23 cellular contexts compared by ENCODE assay signal in the genomic region with DNA sequence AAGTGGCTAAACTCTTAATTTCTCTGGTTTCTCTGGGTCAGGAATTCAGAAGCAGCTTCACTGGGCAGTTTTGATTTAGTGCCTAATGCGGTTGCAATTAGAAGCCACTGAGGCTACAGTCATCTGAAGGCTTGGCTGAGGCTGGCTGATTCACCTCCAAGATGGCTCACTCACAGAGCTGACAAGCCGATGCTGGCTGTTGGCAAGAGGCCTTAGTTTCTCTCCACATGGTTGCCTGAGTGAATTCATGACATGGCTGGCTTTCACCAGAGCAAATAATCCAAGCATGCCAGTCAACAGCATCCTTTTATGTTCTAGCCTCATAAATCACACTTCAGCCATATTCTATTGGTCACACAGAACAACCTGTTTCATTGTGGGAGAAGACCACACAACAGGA. TPM values are rescaled to one million over a fixed set of nuclear protein-coding genes. Genes with fewer than 3 reads are reported as not detected.
DNase-seq lines count a peak whose midpoint lies in the region; ATAC-seq and TF ChIP-seq lines count a peak whose summit lies in the region.
"Had no signal": no experiment of that assay in that cellular context is flagged by ENCODE, and none has a peak within 500 bp of the region (broad histone marks: within the 10 kb centered on the region; RNA-seq: fewer than 3 reads in every experiment).

No MANE protein-coding gene starts in this region.

- H3K4me1 ChIP-seq in esophagus squamous epithelium = peaks cover 11 to 50% (median 13%) of the 10 kb centered on the region in 3 donors

- H3K27me3 Mint-ChIP-seq in natural killer cell (ENCODE audit: low read depth in 2 of 2) = no peaks in the 10 kb centered on the region
- H3K27me3 Mint-ChIP-seq: naive B cell; stimulated activated naive CD8-positive, alpha-beta T cell treated with anti-CD3 and anti-CD28 coated beads, Interleukin-15, amount 100 ng/mL, for 72 hours; T-cell had no signal

- H3K36me3 ChIP-seq in esophagus squamous epithelium = peaks cover 0 to 36% (median 6%) of the 10 kb centered on the region in 3 donors

- no peak overlapping the region for H3K27ac Mint-ChIP-seq in natural killer cell
- H3K27ac Mint-ChIP-seq: stimulated activated naive CD8-positive, alpha-beta T cell treated with anti-CD3 and anti-CD28 coated beads, Interleukin-15, amount 100 ng/mL, for 72 hours; T-cell had no signal

- no peaks in the 10 kb centered on the region for H3K27me3 ChIP-seq in esophagus squamous epithelium
- H3K27me3 ChIP-seq: gastroesophageal sphincter had no signal

- H3K4me3 ChIP-seq in esophagus squamous epithelium = no peak overlapping the region
- H3K4me3 ChIP-seq: gastroesophageal sphincter had no signal

- peak overlapping the region; percentile 34 for H3K27ac ChIP-seq in RWPE1
- peak overlapping the region in 1 of 4 donors; percentile 5 for H3K27ac ChIP-seq in esophagus squamous epithelium
- H3K27ac ChIP-seq: 22Rv1, gastroesophageal sphincter had no signal

- no peak for TF ChIP-seq POLR2A in esophagus squamous epithelium (IDR thresholded peaks at IDR 0.05)

- peaks cover 16 to 22% of the 10 kb centered on the region in 2 donors for H3K4me1 Mint-ChIP-seq in natural killer cell

- 24 to 67% methylated on average over 2 of the region's 2 CpGs for WGBS in esophagus squamous epithelium, 2 donors

- DNase-seq in DMS53 (lab: John Stamatoyannopoulos, UW) (peak; percentile 17), DMS53 treated with DMSO at 0.1 percent for 48 hours (lab: John Stamatoyannopoulos, UW; ENCODE audit: unreplicated experiment) (no peak), RWPE1 (ENCODE audit: low spot score) (no peak), fibroblast of peridontal ligament (ENCODE audit: extremely low read depth) (peak; percentile 37), renal cortical epithelial cell (ENCODE audit: low read depth) (peak; percentile 92), natural killer cell (no peak), SW 1271 (lab: John Stamatoyannopoulos, UW) (no peak), esophagus squamous epithelium (lab: John Stamatoyannopoulos, UW) (no peak)
- DNase-seq: activated naive CD4-positive, alpha-beta T cell treated with Interleukin-2 at 50 U/mL for 16 hours; activated T-cell treated with anti-CD3 and anti-CD28 coated beads, Interleukin-2, amount 50 U/mL, for 48 hours; amniotic stem cell; Caco-2; H7; mesenchymal stem cell; naive B cell; NCI-H1694 treated with DMSO at 0.1 percent for 48 hours; NCI-H774; right cardiac atrium; SHP77 treated with DMSO at 0.1 percent for 48 hours; stimulated activated naive CD8-positive, alpha-beta T cell treated with anti-CD3 and anti-CD28 coated beads, Interleukin-15, amount 100 ng/mL, for 72 hours; T-cell had no signal

- no peak for TF ChIP-seq CTCF in RWPE1 (conservative IDR thresholded peaks at IDR 0.05; ENCODE audit: low read depth)
- TF ChIP-seq CTCF in natural killer cell (IDR thresholded peaks at IDR 0.05) = no peak
- TF ChIP-seq CTCF in esophagus squamous epithelium (IDR thresholded peaks at IDR 0.05) = no peak

- intact Hi-C loops in natural killer cell (cut with micrococcal nuclease) (no loop called here), esophagus squamous epithelium (cut with DNase I) (no loop called here)

- CTCF ChIA-PET in RWPE1 (lab: Yijun Ruan, JAX) = interaction anchor here (0.6 kb wide), 1 partner anchor 10 kb away, joined by 3 read pairs; no protein-coding TSS in a partner anchor

- H3K4me3 Mint-ChIP-seq in natural killer cell = no peak overlapping the region
- H3K4me3 Mint-ChIP-seq: stimulated activated naive CD8-positive, alpha-beta T cell treated with anti-CD3 and anti-CD28 coated beads, Interleukin-15, amount 100 ng/mL, for 72 hours; T-cell had no signal

- POLR2A ChIA-PET in RWPE1 (lab: Yijun Ruan, JAX; ENCODE audit: low non-redundant PET) = no interaction called here

- no peak for ATAC-seq in natural killer cell
- ATAC-seq: gastroesophageal sphincter; right cardiac atrium; stimulated activated naive CD8-positive, alpha-beta T cell treated with anti-CD3 and anti-CD28 coated beads, Interleukin-15, amount 100 ng/mL, for 72 hours; T-cell had no signal

- no peaks in the 10 kb centered on the region for H3K36me3 Mint-ChIP-seq in natural killer cell
- H3K36me3 Mint-ChIP-seq: naive B cell had no signal

- no peaks in the 10 kb centered on the region for H3K9me3 Mint-ChIP-seq in natural killer cell
- H3K9me3 Mint-ChIP-seq: naive B cell; stimulated activated naive CD8-positive, alpha-beta T cell treated with anti-CD3 and anti-CD28 coated beads, Interleukin-15, amount 100 ng/mL, for 72 hours; T-cell had no signal

- no peaks in the 10 kb centered on the region for H3K9me3 ChIP-seq in esophagus squamous epithelium
- H3K9me3 ChIP-seq: Caco-2, gastroesophageal sphincter had no signal

RNA-seq across cellular contexts. Expression of a gene that starts 2.8 kb away (rescaled TPM):
- total RNA-seq in renal cortical epithelial cell (59.7 and 75.5 TPM in 2 replicates), natural killer cell (10 to 100 TPM; 30.6 to 39.5 (median 30.8) TPM), esophagus squamous epithelium (10 to 100 TPM; 21.8 to 40.7 (median 32.2) TPM)

RNA-seq across cellular contexts. Expression of a gene that starts 42.5 kb away (rescaled TPM):
- total RNA-seq in renal cortical epithelial cell (1.4 and 12.2 TPM in 2 replicates), natural killer cell (1 to 10 TPM; 5.6 to 6.4 (median 5.6) TPM), esophagus squamous epithelium (10 to 100 TPM in 1 of 4 donors, 1 to 10 TPM in 3; 4.8 to 10.4 (median 9.0) TPM)

Comparison
In these comparisons a context has a peak if more than half of its experiments do, and no peak if none do; other contexts are left out.
1. DNase-seq: peak in DMS53 (single experiment), fibroblast of peridontal ligament (single experiment) and renal cortical epithelial cell (single experiment); none in DMS53 treated with DMSO at 0.1 percent for 48 hours (single experiment), RWPE1 (single experiment), natural killer cell (single experiment), SW 1271 (0 of 2) and esophagus squamous epithelium (single experiment).